In genomic region chr14:50116221-50116956, GRCh38 we compare ENCODE assay signal across 1 cellular context.
TF ChIP-seq lines count a peak whose summit lies in the region.

VCPKMT (minus strand) TSS chr14:50116572; CDS start chr14:50116552, 20 bp downstream.

TF ChIP-seq in GM12878, 131 proteins besides CTCF, POLR2A, EP300 and RAD21 (continued from another document and continues in another):
- TF ChIP-seq, protein P1, sequence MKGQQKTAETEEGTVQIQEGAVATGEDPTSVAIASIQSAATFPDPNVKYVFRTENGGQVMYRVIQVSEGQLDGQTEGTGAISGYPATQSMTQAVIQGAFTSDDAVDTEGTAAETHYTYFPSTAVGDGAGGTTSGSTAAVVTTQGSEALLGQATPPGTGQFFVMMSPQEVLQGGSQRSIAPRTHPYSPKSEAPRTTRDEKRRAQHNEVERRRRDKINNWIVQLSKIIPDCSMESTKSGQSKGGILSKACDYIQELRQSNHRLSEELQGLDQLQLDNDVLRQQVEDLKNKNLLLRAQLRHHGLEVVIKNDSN (IDR thresholded peaks at IDR 0.05; ENCODE audit: borderline replicate concordance, extremely low read length, insufficient read depth, low read depth, low read length) = no peak
- TF ChIP-seq, protein P2, sequence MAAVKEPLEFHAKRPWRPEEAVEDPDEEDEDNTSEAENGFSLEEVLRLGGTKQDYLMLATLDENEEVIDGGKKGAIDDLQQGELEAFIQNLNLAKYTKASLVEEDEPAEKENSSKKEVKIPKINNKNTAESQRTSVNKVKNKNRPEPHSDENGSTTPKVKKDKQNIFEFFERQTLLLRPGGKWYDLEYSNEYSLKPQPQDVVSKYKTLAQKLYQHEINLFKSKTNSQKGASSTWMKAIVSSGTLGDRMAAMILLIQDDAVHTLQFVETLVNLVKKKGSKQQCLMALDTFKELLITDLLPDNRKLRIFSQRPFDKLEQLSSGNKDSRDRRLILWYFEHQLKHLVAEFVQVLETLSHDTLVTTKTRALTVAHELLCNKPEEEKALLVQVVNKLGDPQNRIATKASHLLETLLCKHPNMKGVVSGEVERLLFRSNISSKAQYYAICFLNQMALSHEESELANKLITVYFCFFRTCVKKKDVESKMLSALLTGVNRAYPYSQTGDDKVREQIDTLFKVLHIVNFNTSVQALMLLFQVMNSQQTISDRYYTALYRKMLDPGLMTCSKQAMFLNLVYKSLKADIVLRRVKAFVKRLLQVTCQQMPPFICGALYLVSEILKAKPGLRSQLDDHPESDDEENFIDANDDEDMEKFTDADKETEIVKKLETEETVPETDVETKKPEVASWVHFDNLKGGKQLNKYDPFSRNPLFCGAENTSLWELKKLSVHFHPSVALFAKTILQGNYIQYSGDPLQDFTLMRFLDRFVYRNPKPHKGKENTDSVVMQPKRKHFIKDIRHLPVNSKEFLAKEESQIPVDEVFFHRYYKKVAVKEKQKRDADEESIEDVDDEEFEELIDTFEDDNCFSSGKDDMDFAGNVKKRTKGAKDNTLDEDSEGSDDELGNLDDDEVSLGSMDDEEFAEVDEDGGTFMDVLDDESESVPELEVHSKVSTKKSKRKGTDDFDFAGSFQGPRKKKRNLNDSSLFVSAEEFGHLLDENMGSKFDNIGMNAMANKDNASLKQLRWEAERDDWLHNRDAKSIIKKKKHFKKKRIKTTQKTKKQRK (IDR thresholded peaks at IDR 0.05; ENCODE audit: low read depth, low read length) = no peak
- no peak for TF ChIP-seq PBX3 (IDR thresholded peaks at IDR 0.05; ENCODE audit: insufficient replicate concordance, low read depth, low read length)
- TF ChIP-seq MXI1 (IDR thresholded peaks at IDR 0.05; ENCODE audit: low read depth, low read length) = peak; percentile 89; the same call in 1 of the 2 replicates
- no peak for TF ChIP-seq MEF2A (IDR thresholded peaks at IDR 0.05; ENCODE audit: insufficient read depth, low read depth, low read length)
- TF ChIP-seq ATF3 (IDR thresholded peaks at IDR 0.05; ENCODE audit: borderline replicate concordance, extremely low read depth, low read depth, low read length) = peak; percentile 68; the same call in 1 of the 2 replicates
- no peak for TF ChIP-seq TBL1XR1 (IDR thresholded peaks at IDR 0.05; ENCODE audit: low read depth, low read length)
- TF ChIP-seq, protein P3, sequence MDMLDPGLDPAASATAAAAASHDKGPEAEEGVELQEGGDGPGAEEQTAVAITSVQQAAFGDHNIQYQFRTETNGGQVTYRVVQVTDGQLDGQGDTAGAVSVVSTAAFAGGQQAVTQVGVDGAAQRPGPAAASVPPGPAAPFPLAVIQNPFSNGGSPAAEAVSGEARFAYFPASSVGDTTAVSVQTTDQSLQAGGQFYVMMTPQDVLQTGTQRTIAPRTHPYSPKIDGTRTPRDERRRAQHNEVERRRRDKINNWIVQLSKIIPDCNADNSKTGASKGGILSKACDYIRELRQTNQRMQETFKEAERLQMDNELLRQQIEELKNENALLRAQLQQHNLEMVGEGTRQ (IDR thresholded peaks at IDR 0.05; ENCODE audit: borderline replicate concordance, low read depth, low read length) = no peak
- TF ChIP-seq, protein P4, sequence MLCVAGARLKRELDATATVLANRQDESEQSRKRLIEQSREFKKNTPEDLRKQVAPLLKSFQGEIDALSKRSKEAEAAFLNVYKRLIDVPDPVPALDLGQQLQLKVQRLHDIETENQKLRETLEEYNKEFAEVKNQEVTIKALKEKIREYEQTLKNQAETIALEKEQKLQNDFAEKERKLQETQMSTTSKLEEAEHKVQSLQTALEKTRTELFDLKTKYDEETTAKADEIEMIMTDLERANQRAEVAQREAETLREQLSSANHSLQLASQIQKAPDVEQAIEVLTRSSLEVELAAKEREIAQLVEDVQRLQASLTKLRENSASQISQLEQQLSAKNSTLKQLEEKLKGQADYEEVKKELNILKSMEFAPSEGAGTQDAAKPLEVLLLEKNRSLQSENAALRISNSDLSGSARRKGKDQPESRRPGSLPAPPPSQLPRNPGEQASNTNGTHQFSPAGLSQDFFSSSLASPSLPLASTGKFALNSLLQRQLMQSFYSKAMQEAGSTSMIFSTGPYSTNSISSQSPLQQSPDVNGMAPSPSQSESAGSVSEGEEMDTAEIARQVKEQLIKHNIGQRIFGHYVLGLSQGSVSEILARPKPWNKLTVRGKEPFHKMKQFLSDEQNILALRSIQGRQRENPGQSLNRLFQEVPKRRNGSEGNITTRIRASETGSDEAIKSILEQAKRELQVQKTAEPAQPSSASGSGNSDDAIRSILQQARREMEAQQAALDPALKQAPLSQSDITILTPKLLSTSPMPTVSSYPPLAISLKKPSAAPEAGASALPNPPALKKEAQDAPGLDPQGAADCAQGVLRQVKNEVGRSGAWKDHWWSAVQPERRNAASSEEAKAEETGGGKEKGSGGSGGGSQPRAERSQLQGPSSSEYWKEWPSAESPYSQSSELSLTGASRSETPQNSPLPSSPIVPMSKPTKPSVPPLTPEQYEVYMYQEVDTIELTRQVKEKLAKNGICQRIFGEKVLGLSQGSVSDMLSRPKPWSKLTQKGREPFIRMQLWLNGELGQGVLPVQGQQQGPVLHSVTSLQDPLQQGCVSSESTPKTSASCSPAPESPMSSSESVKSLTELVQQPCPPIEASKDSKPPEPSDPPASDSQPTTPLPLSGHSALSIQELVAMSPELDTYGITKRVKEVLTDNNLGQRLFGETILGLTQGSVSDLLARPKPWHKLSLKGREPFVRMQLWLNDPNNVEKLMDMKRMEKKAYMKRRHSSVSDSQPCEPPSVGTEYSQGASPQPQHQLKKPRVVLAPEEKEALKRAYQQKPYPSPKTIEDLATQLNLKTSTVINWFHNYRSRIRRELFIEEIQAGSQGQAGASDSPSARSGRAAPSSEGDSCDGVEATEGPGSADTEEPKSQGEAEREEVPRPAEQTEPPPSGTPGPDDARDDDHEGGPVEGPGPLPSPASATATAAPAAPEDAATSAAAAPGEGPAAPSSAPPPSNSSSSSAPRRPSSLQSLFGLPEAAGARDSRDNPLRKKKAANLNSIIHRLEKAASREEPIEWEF (IDR thresholded peaks at IDR 0.05; ENCODE audit: insufficient replicate concordance, low read depth, low read length) = no peak
- no peak for TF ChIP-seq STAT3 (IDR thresholded peaks at IDR 0.05; ENCODE audit: low read depth, low read length)
- TF ChIP-seq IRF3 (IDR thresholded peaks at IDR 0.05) = no peak
- no peak for TF ChIP-seq MYC (IDR thresholded peaks at IDR 0.05; ENCODE audit: insufficient read depth, insufficient read length, insufficient replicate concordance, low read length, severe bottlenecking)
- no peak for TF ChIP-seq YBX1 (IDR thresholded peaks at IDR 0.05)
- TF ChIP-seq KLF5 (IDR thresholded peaks at IDR 0.05; ENCODE audit: partially characterized antibody) = no peak
- peak; percentile 47 for TF ChIP-seq SIX5 (IDR thresholded peaks at IDR 0.05; ENCODE audit: low read depth, low read length, severe bottlenecking)
- 0 out of 2 replicates have a peak, but pooled peaks have one; percentile 88 for TF ChIP-seq ASH2L (IDR thresholded peaks at IDR 0.05; ENCODE audit: borderline replicate concordance, low read depth)
- TF ChIP-seq NFXL1 (IDR thresholded peaks at IDR 0.05; ENCODE audit: borderline replicate concordance) = no peak
- no peak for TF ChIP-seq GABPA (IDR thresholded peaks at IDR 0.05; ENCODE audit: low read depth)
- TF ChIP-seq PKNOX1 (IDR thresholded peaks at IDR 0.05) = peak; percentile 73
- peak; percentile 56; the same call in 1 of the 2 replicates for TF ChIP-seq ELK1 (IDR thresholded peaks at IDR 0.05; ENCODE audit: low read depth, low read length)
- TF ChIP-seq IRF4 (IDR thresholded peaks at IDR 0.05; ENCODE audit: low read depth, low read length) = no peak
- no peak for TF ChIP-seq ESRRA (IDR thresholded peaks at IDR 0.05; ENCODE audit: low read length)
- no peak for TF ChIP-seq EED (IDR thresholded peaks at IDR 0.05; ENCODE audit: low read depth)
- no peak for TF ChIP-seq HDAC6 (IDR thresholded peaks at IDR 0.05; ENCODE audit: unreplicated experiment)
- peak; percentile 78 for TF ChIP-seq HCFC1 (IDR thresholded peaks at IDR 0.05; ENCODE audit: low read length)
- no peak for TF ChIP-seq ZNF24 (IDR thresholded peaks at IDR 0.05)
- 0 out of 2 replicates have a peak, but pooled peaks have one; percentile 45 for TF ChIP-seq SREBF1 (IDR thresholded peaks at IDR 0.05; ENCODE audit: low read length)
- no peak for TF ChIP-seq HDGF (IDR thresholded peaks at IDR 0.05)
- TF ChIP-seq YY1 (IDR thresholded peaks at IDR 0.05; ENCODE audit: low read depth, low read length) = peak; percentile 99
- TF ChIP-seq, protein P5, sequence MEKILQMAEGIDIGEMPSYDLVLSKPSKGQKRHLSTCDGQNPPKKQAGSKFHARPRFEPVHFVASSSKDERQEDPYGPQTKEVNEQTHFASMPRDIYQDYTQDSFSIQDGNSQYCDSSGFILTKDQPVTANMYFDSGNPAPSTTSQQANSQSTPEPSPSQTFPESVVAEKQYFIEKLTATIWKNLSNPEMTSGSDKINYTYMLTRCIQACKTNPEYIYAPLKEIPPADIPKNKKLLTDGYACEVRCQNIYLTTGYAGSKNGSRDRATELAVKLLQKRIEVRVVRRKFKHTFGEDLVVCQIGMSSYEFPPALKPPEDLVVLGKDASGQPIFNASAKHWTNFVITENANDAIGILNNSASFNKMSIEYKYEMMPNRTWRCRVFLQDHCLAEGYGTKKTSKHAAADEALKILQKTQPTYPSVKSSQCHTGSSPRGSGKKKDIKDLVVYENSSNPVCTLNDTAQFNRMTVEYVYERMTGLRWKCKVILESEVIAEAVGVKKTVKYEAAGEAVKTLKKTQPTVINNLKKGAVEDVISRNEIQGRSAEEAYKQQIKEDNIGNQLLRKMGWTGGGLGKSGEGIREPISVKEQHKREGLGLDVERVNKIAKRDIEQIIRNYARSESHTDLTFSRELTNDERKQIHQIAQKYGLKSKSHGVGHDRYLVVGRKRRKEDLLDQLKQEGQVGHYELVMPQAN (conservative IDR thresholded peaks at IDR 0.05) = peak; percentile 89
- no peak for TF ChIP-seq STAT1 (conservative IDR thresholded peaks at IDR 0.05)
- TF ChIP-seq, protein P6, sequence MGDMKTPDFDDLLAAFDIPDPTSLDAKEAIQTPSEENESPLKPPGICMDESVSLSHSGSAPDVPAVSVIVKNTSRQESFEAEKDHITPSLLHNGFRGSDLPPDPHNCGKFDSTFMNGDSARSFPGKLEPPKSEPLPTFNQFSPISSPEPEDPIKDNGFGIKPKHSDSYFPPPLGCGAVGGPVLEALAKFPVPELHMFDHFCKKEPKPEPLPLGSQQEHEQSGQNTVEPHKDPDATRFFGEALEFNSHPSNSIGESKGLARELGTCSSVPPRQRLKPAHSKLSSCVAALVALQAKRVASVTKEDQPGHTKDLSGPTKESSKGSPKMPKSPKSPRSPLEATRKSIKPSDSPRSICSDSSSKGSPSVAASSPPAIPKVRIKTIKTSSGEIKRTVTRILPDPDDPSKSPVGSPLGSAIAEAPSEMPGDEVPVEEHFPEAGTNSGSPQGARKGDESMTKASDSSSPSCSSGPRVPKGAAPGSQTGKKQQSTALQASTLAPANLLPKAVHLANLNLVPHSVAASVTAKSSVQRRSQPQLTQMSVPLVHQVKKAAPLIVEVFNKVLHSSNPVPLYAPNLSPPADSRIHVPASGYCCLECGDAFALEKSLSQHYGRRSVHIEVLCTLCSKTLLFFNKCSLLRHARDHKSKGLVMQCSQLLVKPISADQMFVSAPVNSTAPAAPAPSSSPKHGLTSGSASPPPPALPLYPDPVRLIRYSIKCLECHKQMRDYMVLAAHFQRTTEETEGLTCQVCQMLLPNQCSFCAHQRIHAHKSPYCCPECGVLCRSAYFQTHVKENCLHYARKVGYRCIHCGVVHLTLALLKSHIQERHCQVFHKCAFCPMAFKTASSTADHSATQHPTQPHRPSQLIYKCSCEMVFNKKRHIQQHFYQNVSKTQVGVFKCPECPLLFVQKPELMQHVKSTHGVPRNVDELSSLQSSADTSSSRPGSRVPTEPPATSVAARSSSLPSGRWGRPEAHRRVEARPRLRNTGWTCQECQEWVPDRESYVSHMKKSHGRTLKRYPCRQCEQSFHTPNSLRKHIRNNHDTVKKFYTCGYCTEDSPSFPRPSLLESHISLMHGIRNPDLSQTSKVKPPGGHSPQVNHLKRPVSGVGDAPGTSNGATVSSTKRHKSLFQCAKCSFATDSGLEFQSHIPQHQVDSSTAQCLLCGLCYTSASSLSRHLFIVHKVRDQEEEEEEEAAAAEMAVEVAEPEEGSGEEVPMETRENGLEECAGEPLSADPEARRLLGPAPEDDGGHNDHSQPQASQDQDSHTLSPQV (IDR thresholded peaks at IDR 0.05) = no peak
- peak; percentile 93 for TF ChIP-seq POLR2AphosphoS5 (IDR thresholded peaks at IDR 0.05; ENCODE audit: low read length)
- peak; percentile 83; the same call in 1 of the 2 replicates for TF ChIP-seq PAX5 (IDR thresholded peaks at IDR 0.05; ENCODE audit: borderline replicate concordance, low read depth, low read length)
- TF ChIP-seq IKZF2 (IDR thresholded peaks at IDR 0.05) = no peak
